In the genomic region with DNA sequence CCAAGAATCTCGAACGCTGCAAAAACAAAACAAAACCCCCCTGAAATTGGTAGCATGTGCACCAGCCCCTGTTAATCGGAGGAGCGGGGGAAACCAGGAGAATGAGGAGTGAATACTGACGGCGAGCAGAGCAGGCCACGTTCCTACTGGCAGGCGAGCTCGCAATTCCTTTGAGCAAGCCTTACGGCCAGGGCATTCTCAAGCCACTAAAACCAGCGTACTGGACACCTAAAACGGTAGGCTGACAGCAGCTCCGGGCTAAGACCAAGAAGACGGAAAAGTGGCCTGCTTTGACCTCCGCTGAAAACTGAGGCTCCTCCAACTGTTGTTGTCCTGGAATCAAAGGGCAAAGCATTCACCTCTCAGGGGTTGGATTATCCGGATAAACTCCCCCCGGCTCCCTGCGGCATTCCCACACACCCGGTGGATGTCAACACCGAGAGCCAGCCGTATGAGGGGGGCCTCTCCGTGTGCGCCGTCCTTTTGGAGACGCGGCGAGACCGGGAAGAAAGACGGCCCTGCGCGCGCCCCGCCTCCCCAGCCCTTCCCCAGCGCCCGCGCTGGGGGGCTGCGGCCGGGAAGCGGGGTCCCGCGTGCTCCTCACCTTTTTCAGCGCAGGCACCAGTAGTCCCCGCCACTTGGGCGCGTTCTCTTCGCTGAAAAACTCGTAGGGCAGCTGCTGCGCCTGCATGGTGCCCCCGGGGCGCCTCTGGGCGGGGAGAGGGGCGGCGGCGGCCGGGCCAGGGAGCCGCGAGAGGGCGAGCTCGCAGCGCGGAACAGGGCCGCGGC, we compare ENCODE assay signal across 1 cellular context.
TF ChIP-seq lines count a peak whose summit lies in the region.

No MANE protein-coding gene starts in this region.

TF ChIP-seq in HepG2, 621 proteins besides CTCF, POLR2A, EP300 and RAD21 (continued from another document and continues in another):
- TF ChIP-seq, protein P1, sequence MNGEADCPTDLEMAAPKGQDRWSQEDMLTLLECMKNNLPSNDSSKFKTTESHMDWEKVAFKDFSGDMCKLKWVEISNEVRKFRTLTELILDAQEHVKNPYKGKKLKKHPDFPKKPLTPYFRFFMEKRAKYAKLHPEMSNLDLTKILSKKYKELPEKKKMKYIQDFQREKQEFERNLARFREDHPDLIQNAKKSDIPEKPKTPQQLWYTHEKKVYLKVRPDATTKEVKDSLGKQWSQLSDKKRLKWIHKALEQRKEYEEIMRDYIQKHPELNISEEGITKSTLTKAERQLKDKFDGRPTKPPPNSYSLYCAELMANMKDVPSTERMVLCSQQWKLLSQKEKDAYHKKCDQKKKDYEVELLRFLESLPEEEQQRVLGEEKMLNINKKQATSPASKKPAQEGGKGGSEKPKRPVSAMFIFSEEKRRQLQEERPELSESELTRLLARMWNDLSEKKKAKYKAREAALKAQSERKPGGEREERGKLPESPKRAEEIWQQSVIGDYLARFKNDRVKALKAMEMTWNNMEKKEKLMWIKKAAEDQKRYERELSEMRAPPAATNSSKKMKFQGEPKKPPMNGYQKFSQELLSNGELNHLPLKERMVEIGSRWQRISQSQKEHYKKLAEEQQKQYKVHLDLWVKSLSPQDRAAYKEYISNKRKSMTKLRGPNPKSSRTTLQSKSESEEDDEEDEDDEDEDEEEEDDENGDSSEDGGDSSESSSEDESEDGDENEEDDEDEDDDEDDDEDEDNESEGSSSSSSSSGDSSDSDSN (CRISPR knock-in tag; IDR thresholded peaks at IDR 0.05), result peak; percentile 59
- peak; percentile 84; the same call in 1 of the 2 replicates for TF ChIP-seq ZNF891 (CRISPR knock-in tag; IDR thresholded peaks at IDR 0.05)
- TF ChIP-seq, protein P2, sequence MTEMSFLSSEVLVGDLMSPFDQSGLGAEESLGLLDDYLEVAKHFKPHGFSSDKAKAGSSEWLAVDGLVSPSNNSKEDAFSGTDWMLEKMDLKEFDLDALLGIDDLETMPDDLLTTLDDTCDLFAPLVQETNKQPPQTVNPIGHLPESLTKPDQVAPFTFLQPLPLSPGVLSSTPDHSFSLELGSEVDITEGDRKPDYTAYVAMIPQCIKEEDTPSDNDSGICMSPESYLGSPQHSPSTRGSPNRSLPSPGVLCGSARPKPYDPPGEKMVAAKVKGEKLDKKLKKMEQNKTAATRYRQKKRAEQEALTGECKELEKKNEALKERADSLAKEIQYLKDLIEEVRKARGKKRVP (CRISPR knock-in tag; IDR thresholded peaks at IDR 0.05), result peak in 1 of 2 experiments; percentile 42; a peak in 1 of 4 replicates
- TF ChIP-seq, protein P3, sequence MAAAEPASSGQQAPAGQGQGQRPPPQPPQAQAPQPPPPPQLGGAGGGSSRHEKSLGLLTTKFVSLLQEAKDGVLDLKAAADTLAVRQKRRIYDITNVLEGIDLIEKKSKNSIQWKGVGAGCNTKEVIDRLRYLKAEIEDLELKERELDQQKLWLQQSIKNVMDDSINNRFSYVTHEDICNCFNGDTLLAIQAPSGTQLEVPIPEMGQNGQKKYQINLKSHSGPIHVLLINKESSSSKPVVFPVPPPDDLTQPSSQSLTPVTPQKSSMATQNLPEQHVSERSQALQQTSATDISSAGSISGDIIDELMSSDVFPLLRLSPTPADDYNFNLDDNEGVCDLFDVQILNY (CRISPR knock-in tag; conservative IDR thresholded peaks at IDR 0.05), result no peak
- TF ChIP-seq ZNF616 (CRISPR knock-in tag; IDR thresholded peaks at IDR 0.05; ENCODE audit: low read depth), result no peak
- no peak for TF ChIP-seq HIVEP1 (CRISPR knock-in tag; IDR thresholded peaks at IDR 0.05)
- TF ChIP-seq, protein P4, sequence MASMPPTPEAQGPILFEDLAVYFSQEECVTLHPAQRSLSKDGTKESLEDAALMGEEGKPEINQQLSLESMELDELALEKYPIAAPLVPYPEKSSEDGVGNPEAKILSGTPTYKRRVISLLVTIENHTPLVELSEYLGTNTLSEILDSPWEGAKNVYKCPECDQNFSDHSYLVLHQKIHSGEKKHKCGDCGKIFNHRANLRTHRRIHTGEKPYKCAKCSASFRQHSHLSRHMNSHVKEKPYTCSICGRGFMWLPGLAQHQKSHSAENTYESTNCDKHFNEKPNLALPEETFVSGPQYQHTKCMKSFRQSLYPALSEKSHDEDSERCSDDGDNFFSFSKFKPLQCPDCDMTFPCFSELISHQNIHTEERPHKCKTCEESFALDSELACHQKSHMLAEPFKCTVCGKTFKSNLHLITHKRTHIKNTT (CRISPR knock-in tag; IDR thresholded peaks at IDR 0.05), result no peak
- TF ChIP-seq SRF (IDR thresholded peaks at IDR 0.05; ENCODE audit: low read depth, low read length), result no peak
- TF ChIP-seq, protein P5, sequence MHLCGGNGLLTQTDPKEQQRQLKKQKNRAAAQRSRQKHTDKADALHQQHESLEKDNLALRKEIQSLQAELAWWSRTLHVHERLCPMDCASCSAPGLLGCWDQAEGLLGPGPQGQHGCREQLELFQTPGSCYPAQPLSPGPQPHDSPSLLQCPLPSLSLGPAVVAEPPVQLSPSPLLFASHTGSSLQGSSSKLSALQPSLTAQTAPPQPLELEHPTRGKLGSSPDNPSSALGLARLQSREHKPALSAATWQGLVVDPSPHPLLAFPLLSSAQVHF (CRISPR knock-in tag; IDR thresholded peaks at IDR 0.05), result peak; percentile 44; the same call in 1 of the 2 replicates
- TF ChIP-seq REXO4 (CRISPR knock-in tag; IDR thresholded peaks at IDR 0.05; ENCODE audit: borderline replicate concordance), result no peak
- no peak for TF ChIP-seq ZNF446 (CRISPR knock-in tag; IDR thresholded peaks at IDR 0.05)
- TF ChIP-seq, protein P6, sequence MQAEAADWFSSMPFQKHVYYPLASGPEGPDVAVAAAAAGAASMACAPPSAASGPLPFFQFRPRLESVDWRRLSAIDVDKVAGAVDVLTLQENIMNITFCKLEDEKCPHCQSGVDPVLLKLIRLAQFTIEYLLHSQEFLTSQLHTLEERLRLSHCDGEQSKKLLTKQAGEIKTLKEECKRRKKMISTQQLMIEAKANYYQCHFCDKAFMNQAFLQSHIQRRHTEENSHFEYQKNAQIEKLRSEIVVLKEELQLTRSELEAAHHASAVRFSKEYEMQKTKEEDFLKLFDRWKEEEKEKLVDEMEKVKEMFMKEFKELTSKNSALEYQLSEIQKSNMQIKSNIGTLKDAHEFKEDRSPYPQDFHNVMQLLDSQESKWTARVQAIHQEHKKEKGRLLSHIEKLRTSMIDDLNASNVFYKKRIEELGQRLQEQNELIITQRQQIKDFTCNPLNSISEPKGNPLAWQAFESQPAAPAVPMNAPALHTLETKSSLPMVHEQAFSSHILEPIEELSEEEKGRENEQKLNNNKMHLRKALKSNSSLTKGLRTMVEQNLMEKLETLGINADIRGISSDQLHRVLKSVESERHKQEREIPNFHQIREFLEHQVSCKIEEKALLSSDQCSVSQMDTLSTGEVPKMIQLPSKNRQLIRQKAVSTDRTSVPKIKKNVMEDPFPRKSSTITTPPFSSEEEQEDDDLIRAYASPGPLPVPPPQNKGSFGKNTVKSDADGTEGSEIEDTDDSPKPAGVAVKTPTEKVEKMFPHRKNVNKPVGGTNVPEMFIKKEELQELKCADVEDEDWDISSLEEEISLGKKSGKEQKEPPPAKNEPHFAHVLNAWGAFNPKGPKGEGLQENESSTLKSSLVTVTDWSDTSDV (CRISPR knock-in tag; IDR thresholded peaks at IDR 0.05), result 0 out of 2 replicates have a peak, but pooled peaks have one; percentile 73
- TF ChIP-seq ZNF570 (CRISPR knock-in tag; IDR thresholded peaks at IDR 0.05; ENCODE audit: borderline replicate concordance), result no peak
- no peak for TF ChIP-seq EED (CRISPR knock-in tag; IDR thresholded peaks at IDR 0.05)
- peak; percentile 55; the same call in 1 of the 2 replicates for TF ChIP-seq ISL2 (CRISPR knock-in tag; IDR thresholded peaks at IDR 0.05)
- TF ChIP-seq, protein P7, sequence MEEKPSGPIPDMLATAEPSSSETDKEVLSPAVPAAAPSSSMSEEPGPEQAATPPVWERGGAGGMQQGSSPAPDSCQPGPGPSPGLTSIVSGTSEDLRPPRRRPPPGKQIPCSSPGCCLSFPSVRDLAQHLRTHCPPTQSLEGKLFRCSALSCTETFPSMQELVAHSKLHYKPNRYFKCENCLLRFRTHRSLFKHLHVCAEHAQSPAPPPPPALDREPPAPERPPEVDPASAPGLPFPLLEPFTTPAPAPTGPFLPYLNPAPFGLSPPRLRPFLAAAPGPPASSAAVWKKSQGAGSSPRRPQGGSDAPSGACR (CRISPR knock-in tag; IDR thresholded peaks at IDR 0.05), result no peak
- no peak for TF ChIP-seq LCORL (IDR thresholded peaks at IDR 0.05)
- no peak; the same call in 1 of the 2 replicates for TF ChIP-seq LCORL (CRISPR knock-in tag; IDR thresholded peaks at IDR 0.05)
- TF ChIP-seq MTA1 (CRISPR knock-in tag; IDR thresholded peaks at IDR 0.05; ENCODE audit: borderline replicate concordance), result peak; percentile 32; the same call in 1 of the 2 replicates
- no peak for TF ChIP-seq GFI1 (CRISPR knock-in tag; IDR thresholded peaks at IDR 0.05; ENCODE audit: borderline replicate concordance)
- TF ChIP-seq, protein P8, sequence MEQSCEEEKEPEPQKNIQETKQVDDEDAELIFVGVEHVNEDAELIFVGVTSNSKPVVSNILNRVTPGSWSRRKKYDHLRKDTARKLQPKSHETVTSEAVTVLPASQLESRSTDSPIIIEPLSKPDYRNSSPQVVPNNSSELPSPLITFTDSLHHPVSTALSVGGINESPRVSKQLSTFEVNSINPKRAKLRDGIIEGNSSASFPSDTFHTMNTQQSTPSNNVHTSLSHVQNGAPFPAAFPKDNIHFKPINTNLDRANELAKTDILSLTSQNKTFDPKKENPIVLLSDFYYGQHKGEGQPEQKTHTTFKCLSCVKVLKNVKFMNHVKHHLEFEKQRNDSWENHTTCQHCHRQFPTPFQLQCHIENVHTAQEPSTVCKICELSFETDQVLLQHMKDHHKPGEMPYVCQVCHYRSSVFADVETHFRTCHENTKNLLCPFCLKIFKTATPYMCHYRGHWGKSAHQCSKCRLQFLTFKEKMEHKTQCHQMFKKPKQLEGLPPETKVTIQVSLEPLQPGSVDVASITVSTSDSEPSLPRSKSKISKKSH (CRISPR knock-in tag; IDR thresholded peaks at IDR 0.05; ENCODE audit: borderline replicate concordance), result peak; percentile 83; the same call in 1 of the 2 replicates
- TF ChIP-seq, protein P9, sequence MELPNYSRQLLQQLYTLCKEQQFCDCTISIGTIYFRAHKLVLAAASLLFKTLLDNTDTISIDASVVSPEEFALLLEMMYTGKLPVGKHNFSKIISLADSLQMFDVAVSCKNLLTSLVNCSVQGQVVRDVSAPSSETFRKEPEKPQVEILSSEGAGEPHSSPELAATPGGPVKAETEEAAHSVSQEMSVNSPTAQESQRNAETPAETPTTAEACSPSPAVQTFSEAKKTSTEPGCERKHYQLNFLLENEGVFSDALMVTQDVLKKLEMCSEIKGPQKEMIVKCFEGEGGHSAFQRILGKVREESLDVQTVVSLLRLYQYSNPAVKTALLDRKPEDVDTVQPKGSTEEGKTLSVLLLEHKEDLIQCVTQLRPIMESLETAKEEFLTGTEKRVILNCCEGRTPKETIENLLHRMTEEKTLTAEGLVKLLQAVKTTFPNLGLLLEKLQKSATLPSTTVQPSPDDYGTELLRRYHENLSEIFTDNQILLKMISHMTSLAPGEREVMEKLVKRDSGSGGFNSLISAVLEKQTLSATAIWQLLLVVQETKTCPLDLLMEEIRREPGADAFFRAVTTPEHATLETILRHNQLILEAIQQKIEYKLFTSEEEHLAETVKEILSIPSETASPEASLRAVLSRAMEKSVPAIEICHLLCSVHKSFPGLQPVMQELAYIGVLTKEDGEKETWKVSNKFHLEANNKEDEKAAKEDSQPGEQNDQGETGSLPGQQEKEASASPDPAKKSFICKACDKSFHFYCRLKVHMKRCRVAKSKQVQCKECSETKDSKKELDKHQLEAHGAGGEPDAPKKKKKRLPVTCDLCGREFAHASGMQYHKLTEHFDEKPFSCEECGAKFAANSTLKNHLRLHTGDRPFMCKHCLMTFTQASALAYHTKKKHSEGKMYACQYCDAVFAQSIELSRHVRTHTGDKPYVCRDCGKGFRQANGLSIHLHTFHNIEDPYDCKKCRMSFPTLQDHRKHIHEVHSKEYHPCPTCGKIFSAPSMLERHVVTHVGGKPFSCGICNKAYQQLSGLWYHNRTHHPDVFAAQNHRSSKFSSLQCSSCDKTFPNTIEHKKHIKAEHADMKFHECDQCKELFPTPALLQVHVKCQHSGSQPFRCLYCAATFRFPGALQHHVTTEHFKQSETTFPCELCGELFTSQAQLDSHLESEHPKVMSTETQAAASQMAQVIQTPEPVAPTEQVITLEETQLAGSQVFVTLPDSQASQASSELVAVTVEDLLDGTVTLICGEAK (IDR thresholded peaks at IDR 0.05), result no peak
- TF ChIP-seq, protein P9 (CRISPR knock-in tag; IDR thresholded peaks at IDR 0.05), result peak; percentile 65; the same call in 1 of the 2 replicates
- no peak for TF ChIP-seq ZNF724P (CRISPR knock-in tag; IDR thresholded peaks at IDR 0.05; ENCODE audit: borderline replicate concordance)
- TF ChIP-seq ZNF24 (IDR thresholded peaks at IDR 0.05), result no peak
- TF ChIP-seq FIP1L1 (IDR thresholded peaks at IDR 0.05; ENCODE audit: borderline replicate concordance, insufficient read depth, low read depth, low read length), result no peak
- no peak for TF ChIP-seq HMG20A (CRISPR knock-in tag; IDR thresholded peaks at IDR 0.05; ENCODE audit: borderline replicate concordance)
- peak; percentile 17 for TF ChIP-seq ASH2L (IDR thresholded peaks at IDR 0.05; ENCODE audit: insufficient read length, low read depth, low read length)
- peak; percentile 77; the same call in 1 of the 2 replicates for TF ChIP-seq NFKB2 (CRISPR knock-in tag; IDR thresholded peaks at IDR 0.05; ENCODE audit: borderline replicate concordance)
- TF ChIP-seq JDP2 (CRISPR knock-in tag; IDR thresholded peaks at IDR 0.05; ENCODE audit: borderline replicate concordance), result no peak; the same call in 1 of the 2 replicates
- TF ChIP-seq MAF1 (CRISPR knock-in tag; IDR thresholded peaks at IDR 0.05; ENCODE audit: borderline replicate concordance), result 0 out of 2 replicates have a peak, but pooled peaks have one; percentile 16
- no peak for TF ChIP-seq NFYC (CRISPR knock-in tag; IDR thresholded peaks at IDR 0.05)
